ENCODE assay signal across 8 cellular contexts in the genomic region with DNA sequence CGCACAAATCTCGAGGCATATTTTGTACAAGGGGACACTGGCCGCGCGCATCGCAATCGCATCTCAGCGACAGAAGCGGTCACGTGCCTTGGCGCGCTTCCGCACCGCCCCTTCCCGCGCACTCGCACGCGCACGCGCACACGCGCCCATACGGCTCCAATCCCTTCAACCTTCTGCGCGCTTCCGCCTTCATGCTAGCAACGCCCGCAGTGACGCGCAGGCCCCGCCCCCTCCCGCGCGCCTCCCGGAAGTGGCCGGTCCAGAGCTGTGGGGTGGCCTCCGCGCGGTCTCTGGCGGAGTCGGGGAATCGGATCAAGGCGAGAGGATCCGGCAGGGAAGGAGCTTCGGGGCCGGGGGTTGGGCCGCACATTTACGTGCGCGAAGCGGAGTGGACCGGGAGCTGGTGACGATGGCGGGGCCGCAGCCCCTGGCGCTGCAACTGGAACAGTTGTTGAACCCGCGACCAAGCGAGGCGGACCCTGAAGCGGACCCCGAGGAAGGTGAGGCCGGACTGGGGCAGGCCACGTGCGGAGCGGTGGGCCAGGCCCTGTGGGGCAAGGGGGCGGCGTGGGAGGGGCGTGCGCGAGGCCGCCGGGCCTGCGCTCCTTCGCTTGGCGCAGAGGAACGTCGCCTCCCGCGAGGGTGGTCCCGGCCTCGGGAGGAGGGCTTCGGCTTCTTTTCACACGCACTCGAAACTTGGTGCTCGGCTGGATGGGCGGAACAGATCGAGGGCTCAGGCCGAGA. TPM values are rescaled to one million over a fixed set of nuclear protein-coding genes. Genes with fewer than 3 reads are reported as not detected.
DNase-seq lines count a peak whose midpoint lies in the region; ATAC-seq and TF ChIP-seq lines count a peak whose summit lies in the region.

A gene with protein sequence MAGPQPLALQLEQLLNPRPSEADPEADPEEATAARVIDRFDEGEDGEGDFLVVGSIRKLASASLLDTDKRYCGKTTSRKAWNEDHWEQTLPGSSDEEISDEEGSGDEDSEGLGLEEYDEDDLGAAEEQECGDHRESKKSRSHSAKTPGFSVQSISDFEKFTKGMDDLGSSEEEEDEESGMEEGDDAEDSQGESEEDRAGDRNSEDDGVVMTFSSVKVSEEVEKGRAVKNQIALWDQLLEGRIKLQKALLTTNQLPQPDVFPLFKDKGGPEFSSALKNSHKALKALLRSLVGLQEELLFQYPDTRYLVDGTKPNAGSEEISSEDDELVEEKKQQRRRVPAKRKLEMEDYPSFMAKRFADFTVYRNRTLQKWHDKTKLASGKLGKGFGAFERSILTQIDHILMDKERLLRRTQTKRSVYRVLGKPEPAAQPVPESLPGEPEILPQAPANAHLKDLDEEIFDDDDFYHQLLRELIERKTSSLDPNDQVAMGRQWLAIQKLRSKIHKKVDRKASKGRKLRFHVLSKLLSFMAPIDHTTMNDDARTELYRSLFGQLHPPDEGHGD (plus strand): TSS at position 238 of the 744 bp plus-strand sequence. CDS start 172 bp downstream, at position 410.

- TF ChIP-seq CTCF in PC-3 (conservative IDR thresholded peaks at IDR 0.05; ENCODE audit: low read depth, low read length) = no peak

- H2AFZ ChIP-seq in PC-3 (ENCODE audit: low read length) = peak within 1 kb of the TSS; percentile 87

- H3K9me3 ChIP-seq in PC-3 (ENCODE audit: low read length) (no peaks in the 10 kb centered on the region), mucosa of rectum (ENCODE audit: control insufficient read depth in 2 of 2, low read length in 2 of 2) (no peaks in the 10 kb centered on the region)

- no peaks in the 10 kb centered on the region for H3F3A ChIP-seq in PC-3 (ENCODE audit: low read length, unreplicated experiment)

- H3K9me2 ChIP-seq in PC-3 (replicated peaks; ENCODE audit: low read length) = no peaks in the 10 kb centered on the region

- H3K36me3 ChIP-seq in PC-3 (ENCODE audit: low read depth, low read length) (peaks cover 9% of the 10 kb centered on the region), mucosa of rectum (ENCODE audit: control insufficient read depth in 2 of 2, insufficient read depth in 2 of 2, low read length in 2 of 2) (peaks cover 18 to 25% of the 10 kb centered on the region in 2 donors)

- peak; percentile 84 for ATAC-seq in GM21717 (IDR thresholded peaks at IDR 0.05; ENCODE audit: unreplicated experiment)
- ATAC-seq in PC-3 = peak; percentile 94

- DNase-seq in DMS153 treated with DMSO at 0.1 percent for 48 hours (lab: John Stamatoyannopoulos, UW; ENCODE audit: unreplicated experiment) (peak; percentile 85), PC-3 (peak; percentile 88), activated T-cell treated with anti-CD3 and anti-CD28 coated beads for 48 hours (ENCODE audit: low read depth) (peak; percentile 98), epithelial cell of prostate (ENCODE audit: low read depth, low spot score) (peak; percentile 68)
- peak; percentile 93 for DNase-seq in Jurkat, Clone E6-1 (ENCODE audit: low read depth, low spot score)
- DNase-seq in stimulated activated CD8-positive, alpha-beta memory T cell treated with anti-CD3 and anti-CD28 coated beads, Interleukin-4, amount 100 ng/mL, for 4 hours (ENCODE audit: low read depth in 2 of 2, low spot score in 1 of 2) = peak; percentile 92 to 94

- H3K79me2 ChIP-seq in PC-3 (ENCODE audit: low read length) = peaks cover 35% of the 10 kb centered on the region

- no TSS peak for BruUV-seq in PC-3 (replicated peaks; lab: Mats Ljungman, UMichigan)

- H3K9ac ChIP-seq in PC-3 (ENCODE audit: low read length) (peak within 1 kb of the TSS; percentile 93), mucosa of rectum (ENCODE audit: low read depth in 1 of 2, low read length in 2 of 2) (peak within 1 kb of the TSS; percentile 92 to 96)

- H3K27ac ChIP-seq in PC-3 (ENCODE audit: low read length) (peak within 1 kb of the TSS; percentile 53), epithelial cell of prostate (peak within 1 kb of the TSS; percentile 65), mucosa of rectum (ENCODE audit: low read depth in 2 of 2, low read length in 2 of 2) (peak within 1 kb of the TSS; percentile 86 to 91)

- CTCF ChIA-PET in PC-3 (lab: Charles Lee) = no interaction called here

- peak within 1 kb of the TSS; percentile 88 for H3K4me2 ChIP-seq in PC-3 (ENCODE audit: low read length)

- H3K4me3 ChIP-seq in Jurkat, Clone E6-1 (ENCODE audit: low read length) = peak within 1 kb of the TSS; percentile 93
- H3K4me3 ChIP-seq in PC-3 (ENCODE audit: low read length) (peak within 1 kb of the TSS; percentile 83), mucosa of rectum (ENCODE audit: low read length in 2 of 2) (peak within 1 kb of the TSS; percentile 91 to 93)

- peaks cover 20% of the 10 kb centered on the region for H4K20me1 ChIP-seq in PC-3 (ENCODE audit: low read length)

- POLR2A ChIA-PET in PC-3 (lab: Charles Lee; ENCODE audit: unreplicated experiment) = no interaction called here

- intact Hi-C loops in PC-3 (cut with micrococcal nuclease) = no loop called here

- H3K4me1 ChIP-seq in PC-3 (ENCODE audit: insufficient read depth, low read length) (peaks cover 12% of the 10 kb centered on the region), mucosa of rectum (ENCODE audit: control insufficient read depth in 2 of 2, insufficient read depth in 2 of 2, low read length in 2 of 2) (peaks cover 13 to 15% of the 10 kb centered on the region in 2 donors)

- H3K27me3 ChIP-seq in PC-3 (ENCODE audit: low read length) = peaks cover 31% of the 10 kb centered on the region; the same call in 1 of the 2 replicates
- peaks cover 34 to 36% of the 10 kb centered on the region in 2 donors for H3K27me3 ChIP-seq in mucosa of rectum (ENCODE audit: control insufficient read depth in 2 of 2, insufficient read depth in 2 of 2, low read length in 2 of 2)

RNA-seq across cellular contexts. Expression of the gene that starts here (rescaled TPM):
- 88.6 TPM for polyA plus RNA-seq in Jurkat, Clone E6-1 (2012; ENCODE audit: insufficient read depth, insufficient read length)
- total RNA-seq in PC-3 (2014; rRNA removed) = 25.5 and 25.9 TPM in 2 replicates

Comparison
In these comparisons a context has a peak if more than half of its experiments do, and no peak if none do; other contexts are left out.
1. Peak in every context shown above with its lines: DNase-seq, ATAC-seq, H3K4me3 ChIP-seq and H3K27ac ChIP-seq.